Comparison of ENCODE assay signal across 9 cellular contexts in genomic region chr2:201114846-201115245, GRCh38. TPM values are rescaled to one million over a fixed set of nuclear protein-coding genes. Genes with fewer than 3 reads are reported as not detected.
DNase-seq lines count a peak whose midpoint lies in the region; ATAC-seq and TF ChIP-seq lines count a peak whose summit lies in the region.
"Had no signal": no experiment of that assay in that cellular context is flagged by ENCODE, and none has a peak within 500 bp of the region (broad histone marks: within the 10 kb centered on the region; RNA-seq: fewer than 3 reads in every experiment).

No MANE protein-coding gene starts in this region.

- intact Hi-C loops in CD14-positive monocyte (cut with micrococcal nuclease), result loop anchor here (5.0 kb wide), 3 partner anchors 38 to 153 kb away; partner anchors contain the start of gene ORC2 (in 1 of the 2)
- intact Hi-C loops in MCF 10A (cut with micrococcal nuclease), result no loop called here
- intact Hi-C loops in naive thymus-derived CD4-positive, alpha-beta T cell (cut with micrococcal nuclease), result loop anchor here (5.0 kb wide), 4 partner anchors 337 to 1152 kb away; partner anchors contain the start of genes ALS2 (in 1 of the 2), FZD7 (in 1 of the 2), NOP58 (in 1 of the 2) and STRADB (in 1 of the 2)

- peaks cover 6 to 13% of the 10 kb centered on the region in 2 donors for H3K4me1 ChIP-seq in naive thymus-derived CD4-positive, alpha-beta T cell (ENCODE audit: control insufficient read depth in 2 of 2, insufficient read depth in 2 of 2, low read length in 2 of 2)

- peaks cover 0 to 4% (median 1%) of the 10 kb centered on the region in 3 donors for H3K27me3 Mint-ChIP-seq in CD14-positive monocyte (ENCODE audit: low read depth in 3 of 3)
- H3K27me3 Mint-ChIP-seq in IgD-negative memory B cell, result no peaks in the 10 kb centered on the region
- H3K27me3 Mint-ChIP-seq in MCF 10A (ENCODE audit: insufficient read depth, unreplicated experiment), result no peaks in the 10 kb centered on the region
- peaks cover 0 to 2% (median 0%) of the 10 kb centered on the region in 5 donors for H3K27me3 Mint-ChIP-seq in naive thymus-derived CD4-positive, alpha-beta T cell

- peak overlapping the region; percentile 97 to 99 for H3K4me3 Mint-ChIP-seq in CD14-positive monocyte
- H3K4me3 Mint-ChIP-seq in IgD-negative memory B cell, result peak overlapping the region; percentile 56 to 100 (median 97)
- H3K4me3 Mint-ChIP-seq in MCF 10A (ENCODE audit: unreplicated experiment), result peak overlapping the region; percentile 93
- peak overlapping the region; percentile 90 to 100 (median 97) for H3K4me3 Mint-ChIP-seq in naive thymus-derived CD4-positive, alpha-beta T cell

- H3K27ac ChIP-seq in naive thymus-derived CD4-positive, alpha-beta T cell (ENCODE audit: low read depth, low read length), result no peak overlapping the region
- H3K27ac ChIP-seq in RWPE1, result no peak overlapping the region

- H3K36me3 ChIP-seq in naive thymus-derived CD4-positive, alpha-beta T cell (ENCODE audit: control insufficient read depth in 2 of 3, insufficient read depth in 3 of 3, low read length in 3 of 3), result peaks cover 0 to 8% (median 0%) of the 10 kb centered on the region in 3 experiments

- TF ChIP-seq CTCF in CD14-positive monocyte (IDR thresholded peaks at IDR 0.05) (no peak), MCF 10A (IDR thresholded peaks at IDR 0.05; ENCODE audit: unreplicated experiment) (no peak), RWPE1 (conservative IDR thresholded peaks at IDR 0.05; ENCODE audit: low read depth) (no peak)

- ATAC-seq in naive thymus-derived CD4-positive, alpha-beta T cell, result no peak
- ATAC-seq in HG03469 (IDR thresholded peaks at IDR 0.05; ENCODE audit: unreplicated experiment), result no peak
- ATAC-seq: foreskin keratinocyte had no signal

- CTCF ChIA-PET in MCF 10A (lab: Yijun Ruan, JAX) (interaction anchor here (0.6 to 5.4 kb wide), 8 partner anchors 18 to 214 kb away, joined by 3 to 46 read pairs (median 4); no protein-coding TSS in a partner anchor), RWPE1 (lab: Yijun Ruan, JAX) (interaction anchor here (0.6 to 1.0 kb wide), 2 partner anchors 46 to 214 kb away, joined by 3 to 4 read pairs; no protein-coding TSS in a partner anchor)
- CTCF ChIA-PET in naive thymus-derived CD4-positive, alpha-beta T cell (lab: Charles Lee), result interaction anchor here (0.9 to 1.8 kb wide), 4 partner anchors 41 to 118 kb away, joined by 3 to 8 read pairs (median 6); no protein-coding TSS in a partner anchor

- H3K9me3 ChIP-seq in naive thymus-derived CD4-positive, alpha-beta T cell (ENCODE audit: control insufficient read depth in 2 of 3, low read length in 3 of 3), result no peaks in the 10 kb centered on the region

- DNase-seq in CD14-positive monocyte (ENCODE audit: low spot score) (no peak), MCF 10A (ENCODE audit: unreplicated experiment) (no peak), NCI-H1694 treated with DMSO at 0.1 percent for 48 hours (lab: John Stamatoyannopoulos, UW) (no peak), RWPE1 (ENCODE audit: low spot score) (no peak), NCI-H146 treated with DMSO at 0.1 percent for 48 hours (lab: John Stamatoyannopoulos, UW; ENCODE audit: unreplicated experiment) (no peak)
- DNase-seq in naive thymus-derived CD4-positive, alpha-beta T cell, result no peak
- DNase-seq: foreskin keratinocyte had no signal

- no peak overlapping the region for H3K4me3 ChIP-seq in naive thymus-derived CD4-positive, alpha-beta T cell (ENCODE audit: low read length)

- H3K36me3 Mint-ChIP-seq in CD14-positive monocyte (peaks cover 3 to 8% of the 10 kb centered on the region in 2 donors), IgD-negative memory B cell (peaks cover 3% of the 10 kb centered on the region), MCF 10A (ENCODE audit: insufficient read depth, unreplicated experiment) (peaks cover 9% of the 10 kb centered on the region)
- peaks cover 0 to 19% (median 3%) of the 10 kb centered on the region in 5 donors for H3K36me3 Mint-ChIP-seq in naive thymus-derived CD4-positive, alpha-beta T cell

- H3K4me1 Mint-ChIP-seq in CD14-positive monocyte (peaks cover 25% of the 10 kb centered on the region), IgD-negative memory B cell (peaks cover 14 to 35% (median 31%) of the 10 kb centered on the region in 3 donors), MCF 10A (ENCODE audit: insufficient read depth, unreplicated experiment) (peaks cover 14% of the 10 kb centered on the region)
- H3K4me1 Mint-ChIP-seq in naive thymus-derived CD4-positive, alpha-beta T cell, result peaks cover 5 to 38% (median 29%) of the 10 kb centered on the region in 7 donors

- H3K27me3 ChIP-seq in naive thymus-derived CD4-positive, alpha-beta T cell (ENCODE audit: control insufficient read depth in 2 of 2, insufficient read depth in 2 of 2, low read length in 2 of 2), result no peaks in the 10 kb centered on the region
- H3K27me3 ChIP-seq: foreskin keratinocyte had no signal

- H3K27ac Mint-ChIP-seq in CD14-positive monocyte (peak overlapping the region; percentile 93 to 99 (median 99)), IgD-negative memory B cell (peak overlapping the region; percentile 90 to 100 (median 100)), MCF 10A (ENCODE audit: low read depth, unreplicated experiment) (peak overlapping the region; percentile 98)
- peak overlapping the region; percentile 90 to 100 (median 99) for H3K27ac Mint-ChIP-seq in naive thymus-derived CD4-positive, alpha-beta T cell

- no TSS peak for BruUV-seq in MCF 10A (replicated peaks; lab: Mats Ljungman, UMichigan)

- peaks cover 0 to under 1% (median 0%) of the 10 kb centered on the region in 7 donors for H3K9me3 Mint-ChIP-seq in CD14-positive monocyte
- H3K9me3 Mint-ChIP-seq in IgD-negative memory B cell, result no peaks in the 10 kb centered on the region
- H3K9me3 Mint-ChIP-seq in MCF 10A (ENCODE audit: unreplicated experiment), result no peaks in the 10 kb centered on the region
- H3K9me3 Mint-ChIP-seq in naive thymus-derived CD4-positive, alpha-beta T cell, result peaks cover 0 to 2% (median 0%) of the 10 kb centered on the region in 11 donors

- POLR2A ChIA-PET in MCF 10A (lab: Yijun Ruan, JAX) (interaction anchor here (0.7 to 8.0 kb wide), 6 partner anchors 26 to 208 kb away, joined by 3 to 198 read pairs (median 44); partner anchors contain the start of genes HYCC2 and NDUFB3), RWPE1 (lab: Yijun Ruan, JAX; ENCODE audit: low non-redundant PET) (interaction anchor here (0.7 kb wide), 1 partner anchor 151 kb away, joined by 3 read pairs; no protein-coding TSS in a partner anchor)
- POLR2A ChIA-PET in naive thymus-derived CD4-positive, alpha-beta T cell (lab: Charles Lee), result interaction anchor here (0.6 to 5.8 kb wide), 17 partner anchors 8 to 251 kb away, joined by 3 to 97 read pairs (median 5); partner anchors contain the start of genes CASP10, CLK1, HYCC2 and NDUFB3

RNA-seq across cellular contexts. Expression of gene CFLAR, which starts 1.1 kb away (rescaled TPM):
- polyA plus RNA-seq in CD14-positive monocyte (10 to 100 TPM; 79.4 to 79.5 TPM), IgD-negative memory B cell (104 TPM)
- 69.2 and 70.1 TPM in 2 replicates for total RNA-seq in MCF 10A (2022)
- total RNA-seq in naive thymus-derived CD4-positive, alpha-beta T cell, result 100 to 1,000 TPM; 168 to 253 (median 185) TPM
- 10 to 100 TPM; 63.9 to 95.7 TPM for polyA plus RNA-seq in naive thymus-derived CD4-positive, alpha-beta T cell

RNA-seq across cellular contexts. Expression of gene NDUFB3, which starts 43.0 kb away (rescaled TPM):
- polyA plus RNA-seq in CD14-positive monocyte (100 to 1,000 TPM; 313 to 340 TPM), IgD-negative memory B cell (188 TPM)
- 78.0 and 94.9 TPM in 2 replicates for total RNA-seq in MCF 10A (2022)
- total RNA-seq in naive thymus-derived CD4-positive, alpha-beta T cell, result 100 to 1,000 TPM in 1 of 5 experiments, 10 to 100 TPM in 4; 18.3 to 109 (median 38.3) TPM
- 100 to 1,000 TPM; 246 to 361 TPM for polyA plus RNA-seq in naive thymus-derived CD4-positive, alpha-beta T cell

RNA-seq across cellular contexts. Expression of gene HYCC2, which starts 43.4 kb away (rescaled TPM):
- polyA plus RNA-seq in CD14-positive monocyte (10 to 100 TPM in 1 of 2 donors, 1 to 10 TPM in 1; 7.7 to 10.2 TPM), IgD-negative memory B cell (15.1 TPM)
- total RNA-seq in MCF 10A (2022), result 13.7 and 13.9 TPM in 2 replicates
- total RNA-seq in naive thymus-derived CD4-positive, alpha-beta T cell, result 10 to 100 TPM; 34.8 to 38.3 (median 36.1) TPM
- 10 to 100 TPM; 20.8 to 27.0 TPM for polyA plus RNA-seq in naive thymus-derived CD4-positive, alpha-beta T cell
